10 cellular contexts compared by ENCODE assay signal in genomic region chr1:54413295-54413694, GRCh38. TPM values are rescaled to one million over a fixed set of nuclear protein-coding genes. Genes with fewer than 3 reads are reported as not detected.
DNase-seq lines count a peak whose midpoint lies in the region; ATAC-seq and TF ChIP-seq lines count a peak whose summit lies in the region.
"Had no signal": no experiment of that assay in that cellular context is flagged by ENCODE, and none has a peak within 500 bp of the region (broad histone marks: within the 10 kb centered on the region; RNA-seq: fewer than 3 reads in every experiment).

No MANE protein-coding gene starts in this region.

- CTCF ChIA-PET in CD4-positive, alpha-beta T cell (lab: Charles Lee): interaction anchor here (0.6 kb wide), 1 partner anchor 320 kb away, joined by 3 read pairs; no protein-coding TSS in a partner anchor

- peak overlapping the region; percentile 66 for H3K4me3 Mint-ChIP-seq in CD4-positive, alpha-beta T cell

- H3K27me3 ChIP-seq in CD4-positive, alpha-beta T cell (ENCODE audit: control insufficient read depth, insufficient read depth, low read length): no peaks in the 10 kb centered on the region
- H3K27me3 ChIP-seq in mucosa of rectum (ENCODE audit: control insufficient read depth in 2 of 2, insufficient read depth in 2 of 2, low read length in 2 of 2): no peaks in the 10 kb centered on the region

- H3K9me3 ChIP-seq in CD4-positive, alpha-beta T cell (ENCODE audit: control insufficient read depth, low read length): no peaks in the 10 kb centered on the region
- H3K9me3 ChIP-seq in mucosa of rectum (ENCODE audit: control insufficient read depth in 2 of 2, low read length in 2 of 2): no peaks in the 10 kb centered on the region

- H3K9ac ChIP-seq in mucosa of rectum (ENCODE audit: low read depth in 1 of 2, low read length in 2 of 2): no peak overlapping the region

- no peaks in the 10 kb centered on the region for H3K36me3 Mint-ChIP-seq in CD4-positive, alpha-beta T cell (ENCODE audit: low read depth)

- H3K27ac Mint-ChIP-seq in CD4-positive, alpha-beta T cell: peak overlapping the region; percentile 39

- H3K36me3 ChIP-seq in mucosa of rectum (ENCODE audit: control insufficient read depth in 2 of 2, insufficient read depth in 2 of 2, low read length in 2 of 2): no peaks in the 10 kb centered on the region

- H3K4me1 ChIP-seq in mucosa of rectum (ENCODE audit: control insufficient read depth in 2 of 2, insufficient read depth in 2 of 2, low read length in 2 of 2): peaks cover 25 to 33% of the 10 kb centered on the region in 2 donors

- intact Hi-C loops in CD4-positive, alpha-beta T cell (cut with DNase I, micrococcal nuclease): loop anchor here in 1 of 2 experiments (5.0 kb wide), 1 partner anchor 291 kb away; no protein-coding TSS in a partner anchor

- H3K9me3 Mint-ChIP-seq in CD4-positive, alpha-beta T cell: no peaks in the 10 kb centered on the region

- no peaks in the 10 kb centered on the region for H3K27me3 Mint-ChIP-seq in CD4-positive, alpha-beta T cell

- H3K4me1 Mint-ChIP-seq in CD4-positive, alpha-beta T cell (ENCODE audit: low read depth): peaks cover 43% of the 10 kb centered on the region

- TF ChIP-seq CTCF in CD4-positive, alpha-beta T cell (IDR thresholded peaks at IDR 0.05): no peak

- H3K27ac ChIP-seq in CD4-positive, alpha-beta T cell (ENCODE audit: low read depth, low read length): no peak overlapping the region
- H3K27ac ChIP-seq in mucosa of rectum (ENCODE audit: low read depth in 2 of 2, low read length in 2 of 2): peak overlapping the region; percentile 31 to 32

- peak in 2 of 10 experiments; percentile 8 to 25 for DNase-seq in CD4-positive, alpha-beta T cell
- peak; percentile 11 for DNase-seq in NCI-H774 (lab: John Stamatoyannopoulos, UW)
- DNase-seq in dermis blood vessel endothelial cell: peak; percentile 89
- DNase-seq in ureter (ENCODE audit: low spot score): no peak
- no peak for DNase-seq in SW 1271 (lab: John Stamatoyannopoulos, UW)
- no peak for DNase-seq in HUDEP-2 (lab: John Stamatoyannopoulos, UW; ENCODE audit: unreplicated experiment in 76 of 76)
- DNase-seq: central memory CD4-positive, alpha-beta T cell; NCI-H1417 had no signal

- H3K4me3 ChIP-seq in mucosa of rectum (ENCODE audit: low read length in 2 of 2): no peak overlapping the region

- POLR2A ChIA-PET in CD4-positive, alpha-beta T cell (lab: Charles Lee): interaction anchor here (1.3 kb wide), 1 partner anchor 47 kb away, joined by 4 read pairs; no protein-coding TSS in a partner anchor

- peak; percentile 79 for ATAC-seq in CD4-positive, alpha-beta T cell (ENCODE audit: poor library complexity)
- ATAC-seq in HG02885 (IDR thresholded peaks at IDR 0.05; ENCODE audit: poor library complexity, unreplicated experiment): no peak

RNA-seq across cellular contexts. Expression of gene SSBP3, which starts 7.1 kb away (rescaled TPM):
- 10 to 100 TPM; 50.6 to 52.4 TPM for total RNA-seq in CD4-positive, alpha-beta T cell
- total RNA-seq in dermis blood vessel endothelial cell: 6.6 and 9.6 TPM in 2 replicates
- 47.3 TPM for total RNA-seq in ureter

Comparison
In these comparisons a context has a peak if more than half of its experiments do, and no peak if none do; other contexts are left out.
1. DNase-seq: peak in NCI-H774 (single experiment) and dermis blood vessel endothelial cell (single experiment); none in ureter (single experiment), SW 1271 (0 of 2) and HUDEP-2 (0 of 76).